Comparison of ENCODE assay signal across 12 cellular contexts in the genomic region with DNA sequence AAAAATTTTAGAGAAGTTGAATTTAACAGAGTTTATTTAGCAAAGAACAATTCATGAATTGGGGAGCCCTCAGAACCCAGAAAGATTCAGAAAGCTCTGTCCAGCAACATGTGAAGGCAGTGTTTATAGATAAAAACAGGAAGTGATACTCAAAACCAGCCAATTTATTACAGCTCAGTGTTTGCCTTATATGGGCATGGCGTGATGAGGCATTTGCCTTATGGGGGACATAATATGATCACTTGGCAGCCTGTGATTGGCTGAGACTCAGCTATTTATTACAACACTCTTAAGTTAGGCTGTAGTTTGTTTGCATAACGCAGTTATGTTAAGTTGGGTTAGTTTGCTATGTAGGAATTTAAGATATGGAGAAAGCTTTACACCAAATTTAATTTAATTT. TPM values are rescaled to one million over a fixed set of nuclear protein-coding genes. Genes with fewer than 3 reads are reported as not detected.
DNase-seq lines count a peak whose midpoint lies in the region; TF ChIP-seq lines count a peak whose summit lies in the region.
"Had no signal": no experiment of that assay in that cellular context is flagged by ENCODE, and none has a peak within 500 bp of the region (broad histone marks: within the 10 kb centered on the region; RNA-seq: fewer than 3 reads in every experiment).

No MANE protein-coding gene starts in this region.

- H3K4me3 ChIP-seq in AG10803 (ENCODE audit: low read length) = no peak overlapping the region
- no peak overlapping the region for H3K4me3 ChIP-seq in Caco-2 (ENCODE audit: low read depth, low read length)
- H3K4me3 ChIP-seq in endodermal cell (ENCODE audit: low read length) = no peak overlapping the region
- H3K4me3 ChIP-seq: BLaER1 had no signal

- no peaks in the 10 kb centered on the region for H3K9me3 ChIP-seq in Caco-2
- H3K9me3 ChIP-seq in endodermal cell (ENCODE audit: control insufficient read depth, low read length) = no peaks in the 10 kb centered on the region

- TF ChIP-seq CTCF in AG10803 (conservative IDR thresholded peaks at IDR 0.05; ENCODE audit: low read length) (no peak), GM20000 (IDR thresholded peaks at IDR 0.05; ENCODE audit: extremely low read depth, missing control alignments) (no peak), Caco-2 (IDR thresholded peaks at IDR 0.05; ENCODE audit: insufficient read depth in 1 of 2, low read depth in 1 of 2, low read length in 1 of 2, severe bottlenecking in 1 of 2, unreplicated experiment in 1 of 2) (no peak), endodermal cell (conservative IDR thresholded peaks at IDR 0.05) (no peak)

- no TSS peak for BruUV-seq in Caco-2 (replicated peaks; lab: Mats Ljungman, UMichigan)

- intact Hi-C loops in dendritic cell treated with granulocyte-macrophage colony-stimulating factor and Interleukin-4, amounts not matched to agents 40 ng/mL and 50 ng/mL, for 4 days (cut with micrococcal nuclease) = no loop called here
- intact Hi-C loops in Caco-2 (cut with micrococcal nuclease; ENCODE audit: unreplicated experiment) = no loop called here

- H3K27me3 Mint-ChIP-seq in dendritic cell treated with granulocyte-macrophage colony-stimulating factor and Interleukin-4, amounts not matched to agents 40 ng/mL and 50 ng/mL, for 4 days = no peaks in the 10 kb centered on the region
- no peaks in the 10 kb centered on the region for H3K27me3 Mint-ChIP-seq in Caco-2 (ENCODE audit: insufficient read depth, unreplicated experiment)
- H3K27me3 Mint-ChIP-seq in endodermal cell (ENCODE audit: insufficient read depth) = peaks cover 6% of the 10 kb centered on the region

- peaks cover 43% of the 10 kb centered on the region for H3K36me3 Mint-ChIP-seq in dendritic cell treated with granulocyte-macrophage colony-stimulating factor and Interleukin-4, amounts not matched to agents 40 ng/mL and 50 ng/mL, for 4 days (ENCODE audit: low read depth)
- no peaks in the 10 kb centered on the region for H3K36me3 Mint-ChIP-seq in Caco-2 (ENCODE audit: insufficient read depth, unreplicated experiment)
- no peaks in the 10 kb centered on the region for H3K36me3 Mint-ChIP-seq in endodermal cell (ENCODE audit: low read depth)
- H3K36me3 Mint-ChIP-seq: T-cell had no signal

- CTCF ChIA-PET in Caco-2 (lab: Charles Lee) = no interaction called here

- no peak overlapping the region for H3K27ac ChIP-seq in endodermal cell (ENCODE audit: low read depth, low read length)
- H3K27ac ChIP-seq: BLaER1 had no signal

- peak overlapping the region; percentile 75 for H3K27ac Mint-ChIP-seq in dendritic cell treated with granulocyte-macrophage colony-stimulating factor and Interleukin-4, amounts not matched to agents 40 ng/mL and 50 ng/mL, for 4 days
- H3K27ac Mint-ChIP-seq in Caco-2 (ENCODE audit: unreplicated experiment) (no peak overlapping the region), endodermal cell (no peak overlapping the region)
- H3K27ac Mint-ChIP-seq: T-cell had no signal

- DNase-seq in AG10803 (ENCODE audit: low read depth) (peak; percentile 2), GM20000 (ENCODE audit: low spot score) (peak; percentile 53), NCI-H69 (lab: John Stamatoyannopoulos, UW) (peak; percentile 20), cerebellum (ENCODE audit: low spot score) (no peak), GM19238 (ENCODE audit: insufficient read length, low spot score) (no peak), Caco-2 (no peak), endodermal cell (no peak)
- DNase-seq: activated T-cell treated with anti-CD3 and anti-CD28 coated beads, Interleukin-2, amount 50 U/mL, for 4 hours; NCI-H1417 treated with DMSO at 0.1 percent for 48 hours had no signal

- H3K27me3 ChIP-seq in Caco-2 (replicated peaks; ENCODE audit: control insufficient read depth, insufficient read depth, low read length) (no peaks in the 10 kb centered on the region), endodermal cell (ENCODE audit: control insufficient read depth, insufficient read depth, low read length, poor library complexity, severe bottlenecking) (peaks cover 9% of the 10 kb centered on the region)
- H3K27me3 ChIP-seq: BLaER1 had no signal

- H3K4me1 ChIP-seq in Caco-2 = no peaks in the 10 kb centered on the region
- no peaks in the 10 kb centered on the region for H3K4me1 ChIP-seq in endodermal cell (ENCODE audit: control insufficient read depth, insufficient read depth, low read length)
- H3K4me1 ChIP-seq: BLaER1 had no signal

- H3K9me3 Mint-ChIP-seq in dendritic cell treated with granulocyte-macrophage colony-stimulating factor and Interleukin-4, amounts not matched to agents 40 ng/mL and 50 ng/mL, for 4 days = peaks cover 15% of the 10 kb centered on the region
- H3K9me3 Mint-ChIP-seq in Caco-2 (ENCODE audit: unreplicated experiment) (peaks cover 11% of the 10 kb centered on the region), endodermal cell (peaks cover 15% of the 10 kb centered on the region)
- H3K9me3 Mint-ChIP-seq: activated T-cell treated with anti-CD3 and anti-CD28 coated beads, Interleukin-2, amount 50 U/mL, for 4 hours; T-cell had no signal

- WGBS in endodermal cell (ENCODE audit: insufficient coverage in 1 of 2, insufficient read length in 1 of 2), 2 experiments = 92 to 100% methylated on average over 1 to 2 of the region's 2 CpGs

- H3K4me1 Mint-ChIP-seq in dendritic cell treated with granulocyte-macrophage colony-stimulating factor and Interleukin-4, amounts not matched to agents 40 ng/mL and 50 ng/mL, for 4 days (ENCODE audit: low read depth) = peaks cover 55% of the 10 kb centered on the region
- H3K4me1 Mint-ChIP-seq in Caco-2 (ENCODE audit: low read depth, unreplicated experiment) = no peaks in the 10 kb centered on the region
- peaks cover under 1% of the 10 kb centered on the region for H3K4me1 Mint-ChIP-seq in endodermal cell
- H3K4me1 Mint-ChIP-seq: T-cell had no signal

- no peak overlapping the region for H3K4me3 Mint-ChIP-seq in dendritic cell treated with granulocyte-macrophage colony-stimulating factor and Interleukin-4, amounts not matched to agents 40 ng/mL and 50 ng/mL, for 4 days
- H3K4me3 Mint-ChIP-seq in Caco-2 (ENCODE audit: unreplicated experiment) (no peak overlapping the region), endodermal cell (no peak overlapping the region)
- H3K4me3 Mint-ChIP-seq: activated T-cell treated with anti-CD3 and anti-CD28 coated beads, Interleukin-2, amount 50 U/mL, for 4 hours; T-cell had no signal

- POLR2A ChIA-PET in Caco-2 (lab: Charles Lee) = no interaction called here

- H3K9ac ChIP-seq in endodermal cell (ENCODE audit: extremely low read depth, low read length, poor library complexity, severe bottlenecking) = no peak overlapping the region
- H3K9ac ChIP-seq: BLaER1 had no signal

- no peaks in the 10 kb centered on the region for H3K36me3 ChIP-seq in Caco-2 (ENCODE audit: control insufficient read depth, insufficient read depth, low read length)
- no peaks in the 10 kb centered on the region for H3K36me3 ChIP-seq in endodermal cell (ENCODE audit: control insufficient read depth, insufficient read depth, low read length)

RNA-seq across cellular contexts. Expression of a gene that starts 11.5 kb away (rescaled TPM):
- total RNA-seq in cerebellum = 1.9 TPM
- not detected in 2 replicates for total RNA-seq in Caco-2 (2022)
- total RNA-seq in endodermal cell = 1 to 10 TPM; 1.7 to 1.9 TPM
- 1.0 TPM for polyA plus RNA-seq in endodermal cell (2013, experiment 1 of 2)
- 1.0 TPM for polyA plus RNA-seq in endodermal cell (2013, experiment 2 of 2)

RNA-seq across cellular contexts. Expression of a gene that starts 13.8 kb away (rescaled TPM):
- total RNA-seq in cerebellum = 1.8 TPM
- total RNA-seq in Caco-2 (2022) = not detected in 2 replicates
- total RNA-seq in endodermal cell = 10 to 100 TPM; 13.5 to 20.6 TPM
- 3.2 TPM for polyA plus RNA-seq in endodermal cell (2013, experiment 1 of 2)
- 1.9 TPM for polyA plus RNA-seq in endodermal cell (2013, experiment 2 of 2)

RNA-seq across cellular contexts. Expression of a gene that starts 52.6 kb away (rescaled TPM):
- total RNA-seq in cerebellum (1.1 TPM), Caco-2 (2022) (not detected in 2 replicates), endodermal cell (10 to 100 TPM; 10.6 to 11.1 TPM)
- 2.3 TPM for polyA plus RNA-seq in endodermal cell (2013, experiment 1 of 2)
- 1.8 TPM for polyA plus RNA-seq in endodermal cell (2013, experiment 2 of 2)

Comparison
In these comparisons a context has a peak if more than half of its experiments do, and no peak if none do; other contexts are left out.
1. DNase-seq: peak in AG10803 (single experiment), GM20000 (single experiment) and NCI-H69 (single experiment); none in cerebellum (single experiment), GM19238 (single experiment), Caco-2 (0 of 2) and endodermal cell (single experiment).